ENCODE assay signal across 7 cellular contexts in the genomic region with DNA sequence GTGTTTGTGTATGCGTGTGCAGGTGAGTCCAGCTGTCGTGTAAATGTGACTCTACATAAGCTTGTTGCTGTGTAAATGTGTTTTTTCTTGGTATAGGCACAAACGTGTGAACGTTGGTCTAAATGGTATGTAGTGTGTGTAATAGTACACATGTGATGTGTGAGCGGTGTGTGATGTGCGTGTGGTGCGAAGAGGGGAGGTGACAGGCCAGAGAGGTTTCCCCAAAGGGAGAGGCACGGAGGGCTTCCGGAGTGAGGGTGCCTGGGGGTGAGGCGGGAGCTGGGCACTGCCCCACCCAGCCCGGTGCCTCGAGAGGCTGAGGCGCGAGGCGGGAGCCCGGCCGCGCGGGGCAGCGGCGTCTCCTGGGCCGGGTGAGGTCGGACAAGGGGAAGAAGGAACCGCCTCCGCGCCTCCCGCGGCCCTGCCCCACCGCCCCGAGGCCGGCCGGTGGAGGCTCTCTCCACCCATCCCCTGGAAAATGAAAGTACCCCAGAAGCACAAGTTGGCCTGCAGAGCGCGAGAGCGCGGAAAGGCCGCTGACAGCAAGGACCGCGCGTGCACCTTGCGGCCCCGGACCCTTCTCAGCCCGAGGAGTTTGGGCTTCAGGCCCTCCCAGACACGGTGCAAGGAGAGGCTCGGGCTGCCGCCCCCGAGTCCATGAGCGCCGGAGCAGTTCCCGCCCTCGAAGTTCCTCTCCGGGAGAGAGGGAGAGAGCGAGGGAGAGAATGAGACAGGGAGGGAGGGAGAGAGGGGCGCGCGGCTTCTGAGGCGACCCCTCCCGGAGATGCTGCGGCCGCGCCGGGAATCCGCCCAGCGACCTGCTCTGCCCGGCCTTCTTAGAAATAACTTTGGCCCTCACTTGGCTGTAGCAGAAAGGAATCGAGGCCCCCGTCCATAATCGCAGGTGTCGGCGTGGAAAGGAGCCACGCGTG. TPM values are rescaled to one million over a fixed set of nuclear protein-coding genes. Genes with fewer than 3 reads are reported as not detected.
DNase-seq lines count a peak whose midpoint lies in the region; ATAC-seq and TF ChIP-seq lines count a peak whose summit lies in the region.

No MANE protein-coding gene starts in this region.

- peak; percentile 41 to 45 for ATAC-seq in activated T-cell treated with anti-CD3 and anti-CD28 coated beads, Interleukin-2, amount 50 U/mL, for 4 hours
- peak; percentile 51 for ATAC-seq in Right ventricle myocardium superior (ENCODE audit: poor library complexity)

- peak overlapping the region; percentile 91 for H3K4me2 ChIP-seq in parathyroid adenoma (ENCODE audit: low read length)

- H3K36me3 ChIP-seq in HUES6 (ENCODE audit: control insufficient read depth, insufficient read depth, low read length) (no peaks in the 10 kb centered on the region), parathyroid adenoma (ENCODE audit: control insufficient read depth, insufficient read depth, low read length) (no peaks in the 10 kb centered on the region)

- DNase-seq in GM12864 (ENCODE audit: low read depth) (no peak), Right ventricle myocardium superior (peak; percentile 60), GOT3 (lab: John Stamatoyannopoulos, UW) (no peak), SKM-1 treated with dmso at 0.1 percent for 144 hours (lab: John Stamatoyannopoulos, UW; ENCODE audit: unreplicated experiment) (no peak)
- DNase-seq in activated T-cell treated with anti-CD3 and anti-CD28 coated beads, Interleukin-2, amount 50 U/mL, for 4 hours, result no peak

- H3K4me3 Mint-ChIP-seq in activated T-cell treated with anti-CD3 and anti-CD28 coated beads, Interleukin-2, amount 50 U/mL, for 4 hours, result peak overlapping the region; percentile 78

- peaks cover 99% of the 10 kb centered on the region for H3K27me3 ChIP-seq in HUES6 (ENCODE audit: control insufficient read depth, insufficient read depth, low read length)
- no peaks in the 10 kb centered on the region for H3K27me3 ChIP-seq in parathyroid adenoma (ENCODE audit: control insufficient read depth, insufficient read depth, low read length)

- peaks cover 90% of the 10 kb centered on the region for H3K27me3 Mint-ChIP-seq in activated T-cell treated with anti-CD3 and anti-CD28 coated beads, Interleukin-2, amount 50 U/mL, for 4 hours (ENCODE audit: low read depth)

- no peaks in the 10 kb centered on the region for H3K79me2 ChIP-seq in parathyroid adenoma

- intact Hi-C loops in Right ventricle myocardium superior (cut with DNase I), result loop anchor here (10.0 kb wide), 2 partner anchors 377 to 407 kb away; no protein-coding TSS in a partner anchor

- H3K9me3 ChIP-seq in HUES6 (ENCODE audit: control insufficient read depth, insufficient read depth, low read depth, low read length) (no peaks in the 10 kb centered on the region), parathyroid adenoma (ENCODE audit: control insufficient read depth, low read length) (no peaks in the 10 kb centered on the region)

- H3K4me3 ChIP-seq in GM12864 (ENCODE audit: low read depth, low read length) (peak overlapping the region; percentile 67), HUES6 (ENCODE audit: low read depth, low read length) (peak overlapping the region; percentile 56), parathyroid adenoma (ENCODE audit: low read depth, low read length) (peak overlapping the region; percentile 65)

- H3K36me3 Mint-ChIP-seq in activated T-cell treated with anti-CD3 and anti-CD28 coated beads, Interleukin-2, amount 50 U/mL, for 4 hours (ENCODE audit: insufficient read depth), result no peaks in the 10 kb centered on the region

- H3K27ac ChIP-seq in HUES6 (ENCODE audit: low read depth, low read length) (no peak overlapping the region), parathyroid adenoma (no peak overlapping the region)

- peak overlapping the region; percentile 92 for H2AFZ ChIP-seq in parathyroid adenoma

- H3K4me1 Mint-ChIP-seq in activated T-cell treated with anti-CD3 and anti-CD28 coated beads, Interleukin-2, amount 50 U/mL, for 4 hours (ENCODE audit: low read depth), result peaks cover 50% of the 10 kb centered on the region

- TF ChIP-seq CTCF in GM12864 (IDR thresholded peaks at IDR 0.05; ENCODE audit: low read depth, low read length, missing control alignments) (no peak), parathyroid adenoma (IDR thresholded peaks at IDR 0.05) (no peak)

- H3K4me1 ChIP-seq in HUES6 (ENCODE audit: control insufficient read depth, insufficient read depth, low read length) (peaks cover 47% of the 10 kb centered on the region), parathyroid adenoma (peaks cover 5% of the 10 kb centered on the region)

- no peaks in the 10 kb centered on the region for H3K9me3 Mint-ChIP-seq in activated T-cell treated with anti-CD3 and anti-CD28 coated beads, Interleukin-2, amount 50 U/mL, for 4 hours

- H3K9ac ChIP-seq in HUES6 (ENCODE audit: low read length) (no peak overlapping the region), parathyroid adenoma (no peak overlapping the region)

RNA-seq across cellular contexts. Expression of gene OSTM1, which starts 43.2 kb away (rescaled TPM):
- 10 to 100 TPM; 30.0 to 40.7 (median 31.4) TPM for total RNA-seq in activated T-cell treated with anti-CD3 and anti-CD28 coated beads, Interleukin-2, amount 50 U/mL, for 4 hours
- total RNA-seq in Right ventricle myocardium superior, result 35.4 TPM

RNA-seq across cellular contexts. Expression of gene NR2E1, which starts 48.1 kb away (rescaled TPM):
- total RNA-seq in activated T-cell treated with anti-CD3 and anti-CD28 coated beads, Interleukin-2, amount 50 U/mL, for 4 hours, result not detected
- not detected for total RNA-seq in Right ventricle myocardium superior
